ENCODE assay signal across 8 cellular contexts in genomic region chr15:31263751-31264533, GRCh38.
DNase-seq lines count a peak whose midpoint lies in the region; ATAC-seq, FAIRE-seq and TF ChIP-seq lines count a peak whose summit lies in the region.

No MANE protein-coding gene starts in this region.

- ATAC-seq in GM18873 (IDR thresholded peaks at IDR 0.05; ENCODE audit: low FRiP score, unreplicated experiment), result peak; percentile 27
- peak; percentile 45 for ATAC-seq in activated B cell treated with CpG ODN at 0.5 μM for 24 hours (ENCODE audit: low read depth)
- ATAC-seq in HG03280 (IDR thresholded peaks at IDR 0.05; ENCODE audit: unreplicated experiment), result no peak

- H3K4ac ChIP-seq in mesenchymal stem cell (ENCODE audit: low read depth in 1 of 2, low read length in 2 of 2), result no peak overlapping the region

- peak overlapping the region in 1 of 2 experiments; percentile 35 for H3K14ac ChIP-seq in mesenchymal stem cell (ENCODE audit: low read length in 2 of 2)

- FAIRE-seq in bronchial epithelial cell (lab: Jason Lieb, UNC), result no peak

- no peak overlapping the region for H2BK5ac ChIP-seq in mesenchymal stem cell (ENCODE audit: low read depth, low read length, poor library complexity, severe bottlenecking)

- H3K9me3 Mint-ChIP-seq in activated B cell treated with CpG ODN at 0.5 μM for 24 hours, result no peaks in the 10 kb centered on the region

- H3K27ac Mint-ChIP-seq in activated B cell treated with CpG ODN at 0.5 μM for 24 hours, result peak overlapping the region; percentile 93

- no peak overlapping the region for H2AFZ ChIP-seq in mesenchymal stem cell (ENCODE audit: low read depth, low read length)

- H2BK15ac ChIP-seq in mesenchymal stem cell (ENCODE audit: low read depth, poor library complexity, severe bottlenecking), result no peak overlapping the region

- no peaks in the 10 kb centered on the region for H3K79me1 ChIP-seq in mesenchymal stem cell (replicated peaks; ENCODE audit: low read length, poor library complexity, severe bottlenecking)

- H3K36me3 ChIP-seq in bronchial epithelial cell (ENCODE audit: control insufficient read depth, insufficient read depth, low read length) (no peaks in the 10 kb centered on the region), mucosa of rectum (ENCODE audit: control insufficient read depth in 2 of 2, insufficient read depth in 2 of 2, low read length in 2 of 2) (no peaks in the 10 kb centered on the region), mesenchymal stem cell (ENCODE audit: control insufficient read depth in 1 of 2, insufficient read depth in 2 of 2, low read depth in 1 of 2, low read length in 2 of 2) (no peaks in the 10 kb centered on the region)

- H2AK5ac ChIP-seq in mesenchymal stem cell (ENCODE audit: low read length, severe bottlenecking), result no peak overlapping the region

- H3K4me1 ChIP-seq in mucosa of rectum (ENCODE audit: control insufficient read depth in 2 of 2, insufficient read depth in 2 of 2, low read length in 2 of 2), result peaks cover 58 to 60% of the 10 kb centered on the region in 2 donors
- peaks cover 50% of the 10 kb centered on the region for H3K4me1 ChIP-seq in mesenchymal stem cell (ENCODE audit: control insufficient read depth, insufficient read depth, low read depth, low read length)

- no peaks in the 10 kb centered on the region for H3K27me3 Mint-ChIP-seq in activated B cell treated with CpG ODN at 0.5 μM for 24 hours

- no peaks in the 10 kb centered on the region for H3K36me3 Mint-ChIP-seq in activated B cell treated with CpG ODN at 0.5 μM for 24 hours (ENCODE audit: low read depth)

- H3K4me2 ChIP-seq in mesenchymal stem cell (ENCODE audit: low read length, poor library complexity, severe bottlenecking), result no peak overlapping the region

- no peak overlapping the region for H2BK120ac ChIP-seq in mesenchymal stem cell (ENCODE audit: low read depth, low read length)

- no peak overlapping the region for H4K91ac ChIP-seq in mesenchymal stem cell (ENCODE audit: low read length)

- H3K9me3 ChIP-seq in mucosa of rectum (ENCODE audit: control insufficient read depth in 2 of 2, low read length in 2 of 2), result no peaks in the 10 kb centered on the region
- H3K9me3 ChIP-seq in mesenchymal stem cell (ENCODE audit: control insufficient read depth, low read length), result no peaks in the 10 kb centered on the region

- H3K4me3 ChIP-seq in NB4 (ENCODE audit: low read depth, low read length) (no peak overlapping the region), bronchial epithelial cell (ENCODE audit: low read depth, low read length) (no peak overlapping the region), mucosa of rectum (ENCODE audit: low read length in 2 of 2) (peak overlapping the region; percentile 13 to 41), mesenchymal stem cell (ENCODE audit: insufficient read depth in 1 of 2, low read depth in 1 of 2, low read length in 2 of 2) (no peak overlapping the region)

- 89% methylated on average over 24 of the region's 24 CpGs for WGBS in mesenchymal stem cell

- H3K18ac ChIP-seq in mesenchymal stem cell (ENCODE audit: low read depth in 1 of 2, low read length in 2 of 2), result no peak overlapping the region

- H4K8ac ChIP-seq in mesenchymal stem cell (ENCODE audit: low read length), result no peak overlapping the region

- no peaks in the 10 kb centered on the region for H3K27me3 ChIP-seq in bronchial epithelial cell (ENCODE audit: control insufficient read depth, insufficient read depth, low read length)
- H3K27me3 ChIP-seq in mucosa of rectum (ENCODE audit: control insufficient read depth in 2 of 2, insufficient read depth in 2 of 2, low read length in 2 of 2), result no peaks in the 10 kb centered on the region
- no peaks in the 10 kb centered on the region for H3K27me3 ChIP-seq in mesenchymal stem cell (ENCODE audit: control insufficient read depth in 1 of 2, insufficient read depth in 1 of 2, low read length in 2 of 2)

- H3K4me3 Mint-ChIP-seq in activated B cell treated with CpG ODN at 0.5 μM for 24 hours, result peak overlapping the region; percentile 44

- intact Hi-C loops in activated B cell treated with CpG ODN at 0.5 μM for 24 hours (cut with micrococcal nuclease), result loop anchor here (1.0 to 10.0 kb wide), 6 partner anchors 33 to 224 kb away; no protein-coding TSS in a partner anchor

- H3K4me1 Mint-ChIP-seq in activated B cell treated with CpG ODN at 0.5 μM for 24 hours, result peaks cover 91% of the 10 kb centered on the region

- no peak overlapping the region for H2BK12ac ChIP-seq in mesenchymal stem cell (ENCODE audit: low read length in 2 of 2)

- H3K9ac ChIP-seq in mucosa of rectum (ENCODE audit: low read depth in 1 of 2, low read length in 2 of 2), result peak overlapping the region; percentile 69 to 77
- no peak overlapping the region for H3K9ac ChIP-seq in mesenchymal stem cell (ENCODE audit: low read length)

- CTCF ChIA-PET in activated B cell treated with CpG ODN at 0.5 μM for 24 hours (lab: Charles Lee), result interaction anchor here (0.9 to 6.7 kb wide), 18 partner anchors 11 to 250 kb away, joined by 3 to 47 read pairs (median 6); partner anchors contain the start of gene KLF13

- POLR2A ChIA-PET in activated B cell treated with CpG ODN at 0.5 μM for 24 hours (lab: Charles Lee), result interaction anchor here (0.6 to 13.6 kb wide), 31 partner anchors 9 to 640 kb away, joined by 3 to 406 read pairs (median 8); partner anchors contain the start of gene KLF13

- H3K23ac ChIP-seq in mesenchymal stem cell (ENCODE audit: low read length in 2 of 2), result no peak overlapping the region

- TF ChIP-seq CTCF in NB4 (IDR thresholded peaks at IDR 0.05; ENCODE audit: low read depth, low read length) (no peak), activated B cell treated with CpG ODN at 0.5 μM for 24 hours (IDR thresholded peaks at IDR 0.05) (no peak), bronchial epithelial cell (IDR thresholded peaks at IDR 0.05; ENCODE audit: insufficient read depth, low read length, severe bottlenecking) (peak; percentile 7)

- peak; percentile 78 for DNase-seq in NB4 (ENCODE audit: low read depth)
- peak; percentile 79 for DNase-seq in activated B cell treated with CpG ODN at 0.5 μM for 24 hours
- peak; percentile 61 for DNase-seq in bronchial epithelial cell (ENCODE audit: low read depth)
- DNase-seq in stimulated activated CD8-positive, alpha-beta memory T cell treated with anti-CD3 and anti-CD28 coated beads, Interleukin-4, amount 100 ng/mL, for 4 hours (ENCODE audit: low read depth in 2 of 2, low spot score in 1 of 2), result peak; percentile 43 to 53
- no peak for DNase-seq in mesenchymal stem cell

- no peak for TF ChIP-seq POLR2A in NB4 (IDR thresholded peaks at IDR 0.05; ENCODE audit: extremely low read depth, insufficient read length)

- H3K27ac ChIP-seq in mucosa of rectum (ENCODE audit: low read depth in 2 of 2, low read length in 2 of 2) (peak overlapping the region; percentile 93 to 97), mesenchymal stem cell (ENCODE audit: low read length, poor library complexity, severe bottlenecking) (no peak overlapping the region)

Comparison
In these comparisons a context has a peak if more than half of its experiments do, and no peak if none do; other contexts are left out.
1. H3K4me3 ChIP-seq: peak in mucosa of rectum (2 of 2); none in NB4 (single experiment), bronchial epithelial cell (single experiment) and mesenchymal stem cell (0 of 2).